ENCODE assay signal across 1 cellular context in genomic region chr18:79568543-79569205, GRCh38.
TF ChIP-seq lines count a peak whose summit lies in the region.

No MANE protein-coding gene starts in this region.

TF ChIP-seq in WTC11, 78 proteins besides CTCF, POLR2A, EP300 and RAD21 (continued from another document):
- TF ChIP-seq ZBTB43 (CRISPR knock-in tag; IDR thresholded peaks at IDR 0.05) (no peak), CBFB (CRISPR knock-in tag; IDR thresholded peaks at IDR 0.05; ENCODE audit: low read depth) (no peak), TCF7 (CRISPR knock-in tag; IDR thresholded peaks at IDR 0.05; ENCODE audit: low read depth) (no peak)
